ENCODE assay signal across 10 cellular contexts in genomic region chr9:115209601-115210306, GRCh38.
DNase-seq lines count a peak whose midpoint lies in the region; ATAC-seq and TF ChIP-seq lines count a peak whose summit lies in the region.
"Had no signal": no experiment of that assay in that cellular context is flagged by ENCODE, and none has a peak within 500 bp of the region (broad histone marks: within the 10 kb centered on the region; RNA-seq: fewer than 3 reads in every experiment).

No MANE protein-coding gene starts in this region.

- H3K9me3 Mint-ChIP-seq in glutamatergic neuron (ENCODE audit: unreplicated experiment), result no peaks in the 10 kb centered on the region

- H3K4me2 ChIP-seq in Karpas-422 (ENCODE audit: low read depth, low read length, poor library complexity, severe bottlenecking), result no peak overlapping the region

- H3K79me2 ChIP-seq in Karpas-422 (ENCODE audit: low read length), result no peaks in the 10 kb centered on the region

- H3K36me3 Mint-ChIP-seq in glutamatergic neuron (ENCODE audit: unreplicated experiment), result no peaks in the 10 kb centered on the region

- no peak overlapping the region for H3K9ac ChIP-seq in Karpas-422 (ENCODE audit: low read length)

- DNase-seq in GM13977 (ENCODE audit: low spot score), result peak; percentile 17
- DNase-seq in epithelial cell of esophagus (ENCODE audit: low read depth), result peak; percentile 97
- no peak for DNase-seq in sciatic nerve (ENCODE audit: low spot score)
- no peak for DNase-seq in glutamatergic neuron
- DNase-seq in Karpas-422, result no peak
- DNase-seq: NCI-H146 had no signal

- H3K27ac Mint-ChIP-seq in glutamatergic neuron (ENCODE audit: unreplicated experiment), result no peak overlapping the region

- H3K27ac ChIP-seq in Karpas-422 (ENCODE audit: low read length), result no peak overlapping the region

- no peaks in the 10 kb centered on the region for H3K9me2 ChIP-seq in Karpas-422 (replicated peaks; ENCODE audit: insufficient read depth, low read length)

- no peak overlapping the region for H2AFZ ChIP-seq in Karpas-422 (ENCODE audit: low read length)

- H4K20me1 ChIP-seq in Karpas-422 (ENCODE audit: insufficient read depth, low read depth, low read length), result no peaks in the 10 kb centered on the region

- intact Hi-C loops in sciatic nerve (cut with DNase I), result no loop called here

- H3K9me3 ChIP-seq in Karpas-422 (ENCODE audit: low read length), result no peaks in the 10 kb centered on the region

- H3K27me3 Mint-ChIP-seq in glutamatergic neuron (ENCODE audit: unreplicated experiment), result no peaks in the 10 kb centered on the region

- no peaks in the 10 kb centered on the region for H3K27me3 ChIP-seq in Karpas-422 (ENCODE audit: low read length)

- peak; percentile 59 for ATAC-seq in GM21360 (IDR thresholded peaks at IDR 0.05; ENCODE audit: unreplicated experiment)
- peak; percentile 60 for ATAC-seq in HG03342 (IDR thresholded peaks at IDR 0.05; ENCODE audit: unreplicated experiment)
- no peak for ATAC-seq in sciatic nerve
- ATAC-seq in HG02970 (IDR thresholded peaks at IDR 0.05; ENCODE audit: low FRiP score, unreplicated experiment), result no peak

- peaks cover 5% of the 10 kb centered on the region for H3K4me1 Mint-ChIP-seq in glutamatergic neuron (ENCODE audit: low read depth, unreplicated experiment)

- H3K4me3 ChIP-seq in epithelial cell of esophagus (ENCODE audit: low read length), result no peak overlapping the region
- H3K4me3 ChIP-seq in Karpas-422 (ENCODE audit: low read length), result no peak overlapping the region
- H3K4me3 ChIP-seq: skin epidermis had no signal

- H3K36me3 ChIP-seq in Karpas-422 (ENCODE audit: insufficient read depth, low read length), result no peaks in the 10 kb centered on the region

- in situ Hi-C loops in GM13977 (cut with MboI; ENCODE audit: low pct_unique_long_range_greater_than_20kb, low sequenced_read_pairs, unreplicated experiment), result loop anchor here (25.0 kb wide), 1 partner anchor 522 kb away; the partner anchor contains the start of gene TEX48

- no peak overlapping the region for H3K4me3 Mint-ChIP-seq in glutamatergic neuron (ENCODE audit: unreplicated experiment)

- peaks cover 21% of the 10 kb centered on the region for H3K4me1 ChIP-seq in Karpas-422 (ENCODE audit: low read length)

- TF ChIP-seq CTCF in GM13977 (IDR thresholded peaks at IDR 0.05; ENCODE audit: extremely low read depth, insufficient read depth, missing control alignments), result no peak
- no peak for TF ChIP-seq CTCF in epithelial cell of esophagus (IDR thresholded peaks at IDR 0.05; ENCODE audit: insufficient read depth, low read depth, low read length, missing control alignments)
- no peak for TF ChIP-seq CTCF in glutamatergic neuron (IDR thresholded peaks at IDR 0.05; ENCODE audit: partially characterized antibody, unreplicated experiment)

Comparison
In these comparisons a context has a peak if more than half of its experiments do, and no peak if none do; other contexts are left out.
1. DNase-seq: peak in GM13977 (single experiment) and epithelial cell of esophagus (single experiment); none in sciatic nerve (single experiment), glutamatergic neuron (single experiment) and Karpas-422 (single experiment).
2. ATAC-seq: peak in GM21360 (single experiment) and HG03342 (single experiment); none in sciatic nerve (single experiment) and HG02970 (single experiment).